ENCODE assay signal across 8 cellular contexts in the genomic region with DNA sequence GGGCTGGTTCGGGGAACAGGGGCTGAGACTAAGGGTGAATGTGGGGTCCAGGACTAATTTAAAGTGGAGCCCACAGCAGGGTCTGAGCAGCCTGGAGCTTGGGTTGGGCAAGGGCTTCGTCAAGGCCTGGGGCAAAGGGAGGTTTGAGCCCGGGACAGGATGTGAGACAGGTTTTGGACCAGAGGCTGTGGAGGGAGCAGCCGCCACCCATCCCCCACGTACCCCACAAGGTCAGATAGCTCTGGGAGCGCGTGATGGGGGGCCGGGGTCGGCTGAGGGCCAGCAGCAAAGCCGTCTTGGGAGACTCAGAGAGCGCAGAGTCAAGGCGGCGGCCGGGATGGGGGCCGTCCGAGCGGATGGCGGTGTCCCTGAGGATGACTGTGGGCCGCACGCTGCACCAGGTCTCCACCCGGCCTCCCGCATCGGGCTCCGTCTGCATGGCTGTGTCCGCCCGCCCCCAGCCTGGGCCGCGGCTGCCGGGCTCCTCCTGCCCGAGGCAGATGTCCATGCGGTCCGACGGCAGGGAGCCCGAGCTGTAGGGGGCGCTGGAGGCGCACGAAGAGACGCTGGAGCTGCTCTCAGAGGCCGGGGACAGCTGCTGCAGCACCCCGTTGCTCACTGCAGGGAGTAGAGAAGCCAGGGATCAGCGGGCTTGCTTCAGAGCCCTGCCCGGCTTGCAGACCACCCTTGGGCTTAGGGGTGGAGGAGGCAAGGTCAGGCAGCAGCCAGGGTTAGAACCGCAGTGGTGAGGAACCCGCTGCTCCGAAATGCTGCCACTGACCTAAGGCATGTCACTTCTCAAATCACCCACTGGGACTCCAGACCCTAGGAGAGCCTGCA. TPM values are rescaled to one million over a fixed set of nuclear protein-coding genes. Genes with fewer than 3 reads are reported as not detected.
DNase-seq lines count a peak whose midpoint lies in the region; ATAC-seq and TF ChIP-seq lines count a peak whose summit lies in the region.

No MANE protein-coding gene starts in this region.

- H3K27ac ChIP-seq in Panc1 (ENCODE audit: low read length): no peak overlapping the region
- H3K27ac ChIP-seq in substantia nigra (ENCODE audit: low read depth, low read length, poor library complexity, severe bottlenecking): no peak overlapping the region

- H3K4me3 ChIP-seq in Panc1 (ENCODE audit: low read depth in 2 of 2, low read length in 2 of 2) (no peak overlapping the region), fibroblast of mammary gland (ENCODE audit: control insufficient read depth, low read depth, low read length) (no peak overlapping the region)

- peak; percentile 55 for ATAC-seq in HG03066 (IDR thresholded peaks at IDR 0.05; ENCODE audit: low read depth, unreplicated experiment)
- ATAC-seq in Panc1: peak; percentile 88
- peak; percentile 70 to 79 for ATAC-seq in natural killer cell treated with Interleukin-12 subunit alpha and Interleukin-12 subunit beta and Interleukin-15 and Interleukin-18, amount 100 ng/mL, for 72 hours

- DNase-seq in COLO668 (lab: John Stamatoyannopoulos, UW; ENCODE audit: unreplicated experiment) (peak; percentile 76), Panc1 (ENCODE audit: low read depth, low spot score) (no peak), activated T-helper 1 cell treated with Interleukin-2 at 50 U/mL for 16 hours (ENCODE audit: low read depth) (peak; percentile 57), fibroblast of mammary gland (ENCODE audit: low read depth) (peak; percentile 76), substantia nigra (lab: John Stamatoyannopoulos, UW) (peak in 48 of 49 donors; percentile 14 to 91 (median 74))
- DNase-seq in natural killer cell treated with Interleukin-12 subunit alpha and Interleukin-12 subunit beta and Interleukin-15 and Interleukin-18, amount 100 ng/mL, for 72 hours (ENCODE audit: low spot score): no peak
- DNase-seq in NK-92 treated with Interleukin-12 subunit alpha and Interleukin-12 subunit beta, amount 100 ng/mL, for 24 hours (lab: John Stamatoyannopoulos, UW): no peak

- H3K4me1 Mint-ChIP-seq in natural killer cell treated with Interleukin-12 subunit alpha and Interleukin-12 subunit beta and Interleukin-15 and Interleukin-18, amount 100 ng/mL, for 72 hours (ENCODE audit: low read depth in 2 of 2): peaks cover 5 to 14% of the 10 kb centered on the region in 2 donors

- H3K9me3 ChIP-seq in Panc1 (ENCODE audit: control insufficient read depth, insufficient read depth, low read depth, low read length): no peaks in the 10 kb centered on the region

- H3K9me3 Mint-ChIP-seq in natural killer cell treated with Interleukin-12 subunit alpha and Interleukin-12 subunit beta and Interleukin-15 and Interleukin-18, amount 100 ng/mL, for 72 hours: no peaks in the 10 kb centered on the region

- no peaks in the 10 kb centered on the region for H3K36me3 ChIP-seq in Panc1 (ENCODE audit: control insufficient read depth, insufficient read depth, low read length)

- CTCF ChIA-PET in Panc1 (lab: Charles Lee): interaction anchor here (1.0 to 3.3 kb wide), 8 partner anchors 12 to 36 kb away, joined by 3 to 22 read pairs (median 5); a partner anchor contains a TSS

- intact Hi-C loops in Panc1 (cut with micrococcal nuclease; ENCODE audit: unreplicated experiment): no loop called here

- no peak overlapping the region for H3K27ac Mint-ChIP-seq in natural killer cell treated with Interleukin-12 subunit alpha and Interleukin-12 subunit beta and Interleukin-15 and Interleukin-18, amount 100 ng/mL, for 72 hours

- no peaks in the 10 kb centered on the region for H3K36me3 Mint-ChIP-seq in natural killer cell treated with Interleukin-12 subunit alpha and Interleukin-12 subunit beta and Interleukin-15 and Interleukin-18, amount 100 ng/mL, for 72 hours

- no TSS peak for BruUV-seq in Panc1 (replicated peaks; lab: Mats Ljungman, UMichigan)

- H3K4me1 ChIP-seq in Panc1 (ENCODE audit: control insufficient read depth, insufficient read depth, low read length): peaks cover 2% of the 10 kb centered on the region; the same call in 1 of the 2 replicates

- H3K27me3 ChIP-seq in Panc1 (ENCODE audit: control insufficient read depth, insufficient read depth, low read length): no peaks in the 10 kb centered on the region

- peaks cover 26 to 28% of the 10 kb centered on the region in 2 donors for H3K27me3 Mint-ChIP-seq in natural killer cell treated with Interleukin-12 subunit alpha and Interleukin-12 subunit beta and Interleukin-15 and Interleukin-18, amount 100 ng/mL, for 72 hours

- H3K4me3 Mint-ChIP-seq in natural killer cell treated with Interleukin-12 subunit alpha and Interleukin-12 subunit beta and Interleukin-15 and Interleukin-18, amount 100 ng/mL, for 72 hours: no peak overlapping the region

- TF ChIP-seq CTCF in Panc1 (IDR thresholded peaks at IDR 0.05): peak; percentile 97
- TF ChIP-seq CTCF in fibroblast of mammary gland (conservative IDR thresholded peaks at IDR 0.05; ENCODE audit: control insufficient read depth, insufficient read depth, low read depth, low read length): peak; percentile 69

- POLR2A ChIA-PET in Panc1 (lab: Charles Lee): interaction anchor here (0.6 kb wide), 1 partner anchor 21 kb away, joined by 14 read pairs; no protein-coding TSS in a partner anchor

- in situ Hi-C loops in Panc1 (cut with HindIII; ENCODE audit: low pct_unique_long_range_greater_than_20kb, low sequenced_read_pairs): no loop called here

RNA-seq across cellular contexts. Expression of a gene that starts 12.1 kb away (rescaled TPM):
- 1.8 TPM for total RNA-seq in Panc1 (2021; ENCODE audit: unreplicated experiment)
- 2.0 TPM for polyA plus RNA-seq in Panc1 (2012; ENCODE audit: insufficient read length)
- total RNA-seq in natural killer cell treated with Interleukin-12 subunit alpha and Interleukin-12 subunit beta and Interleukin-15 and Interleukin-18, amount 100 ng/mL, for 72 hours: under 1 TPM; 0.17 to 0.62 TPM

RNA-seq across cellular contexts. Expression of a gene that starts 12.2 kb away (rescaled TPM):
- total RNA-seq in Panc1 (2021; ENCODE audit: unreplicated experiment): 15.3 TPM
- 12.9 TPM for polyA plus RNA-seq in Panc1 (2012; ENCODE audit: insufficient read length)
- total RNA-seq in natural killer cell treated with Interleukin-12 subunit alpha and Interleukin-12 subunit beta and Interleukin-15 and Interleukin-18, amount 100 ng/mL, for 72 hours: 10 to 100 TPM; 12.5 to 21.1 TPM

RNA-seq across cellular contexts. Expression of a gene that starts 19.2 kb away (rescaled TPM):
- 65.5 TPM for total RNA-seq in Panc1 (2021; ENCODE audit: unreplicated experiment)
- 97.7 TPM for polyA plus RNA-seq in Panc1 (2012; ENCODE audit: insufficient read length)
- total RNA-seq in natural killer cell treated with Interleukin-12 subunit alpha and Interleukin-12 subunit beta and Interleukin-15 and Interleukin-18, amount 100 ng/mL, for 72 hours: 1 to 10 TPM; 6.2 to 6.4 TPM

RNA-seq across cellular contexts. Expression of a gene that starts 31.5 kb away (rescaled TPM):
- 30.5 TPM for total RNA-seq in Panc1 (2021; ENCODE audit: unreplicated experiment)
- polyA plus RNA-seq in Panc1 (2012; ENCODE audit: insufficient read length): 25.0 TPM
- 10 to 100 TPM; 13.6 to 34.2 TPM for total RNA-seq in natural killer cell treated with Interleukin-12 subunit alpha and Interleukin-12 subunit beta and Interleukin-15 and Interleukin-18, amount 100 ng/mL, for 72 hours

RNA-seq across cellular contexts. Expression of a gene that starts 31.5 kb away (rescaled TPM):
- total RNA-seq in Panc1 (2021; ENCODE audit: unreplicated experiment): 108 TPM
- polyA plus RNA-seq in Panc1 (2012; ENCODE audit: insufficient read length): 196 TPM
- total RNA-seq in natural killer cell treated with Interleukin-12 subunit alpha and Interleukin-12 subunit beta and Interleukin-15 and Interleukin-18, amount 100 ng/mL, for 72 hours: 10 to 100 TPM; 52.3 to 60.7 TPM

Comparison
In these comparisons a context has a peak if more than half of its experiments do, and no peak if none do; other contexts are left out.
1. DNase-seq: peak in COLO668 (single experiment), activated T-helper 1 cell treated with Interleukin-2 at 50 U/mL for 16 hours (single experiment), fibroblast of mammary gland (single experiment) and substantia nigra (48 of 49); none in Panc1 (single experiment), natural killer cell treated with Interleukin-12 subunit alpha and Interleukin-12 subunit beta and Interleukin-15 and Interleukin-18, amount 100 ng/mL, for 72 hours (single experiment) and NK-92 treated with Interleukin-12 subunit alpha and Interleukin-12 subunit beta, amount 100 ng/mL, for 24 hours (single experiment).
2. Peak in every context shown above with its lines, with median percentiles within 50 percentile points of each other: ATAC-seq.